11 cellular contexts compared by ENCODE assay signal in the genomic region with DNA sequence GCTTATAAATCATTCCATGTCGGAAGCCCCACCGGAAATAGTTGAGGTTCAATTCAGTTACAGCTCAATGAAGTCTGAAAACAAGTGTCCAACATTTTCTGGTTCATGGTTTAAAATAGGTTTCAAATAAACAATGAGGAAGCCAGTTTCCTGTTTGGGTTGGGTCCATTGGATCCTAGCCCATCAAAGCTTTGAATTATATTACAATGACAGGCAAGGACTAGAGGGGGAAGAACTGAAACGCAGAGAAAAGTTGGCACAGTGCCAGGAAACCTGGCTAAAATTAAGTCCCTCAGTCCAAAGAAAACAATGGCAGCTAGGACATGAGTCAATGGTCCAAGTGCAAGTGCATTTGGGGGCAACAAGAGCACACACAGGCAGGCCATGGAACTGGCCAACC. TPM values are rescaled to one million over a fixed set of nuclear protein-coding genes. Genes with fewer than 3 reads are reported as not detected.
DNase-seq lines count a peak whose midpoint lies in the region; ATAC-seq, FAIRE-seq and TF ChIP-seq lines count a peak whose summit lies in the region.
"Had no signal": no experiment of that assay in that cellular context is flagged by ENCODE, and none has a peak within 500 bp of the region (broad histone marks: within the 10 kb centered on the region; RNA-seq: fewer than 3 reads in every experiment).

No MANE protein-coding gene starts in this region.

- no peak overlapping the region for H3K27ac Mint-ChIP-seq in astrocyte (ENCODE audit: unreplicated experiment)
- no peak overlapping the region for H3K27ac Mint-ChIP-seq in activated T-helper 2 cell treated with anti-CD3 and anti-CD28 coated beads, Interferon-gamma antibody, Interleukin-2, Interleukin-4, amounts not matched to agents 10 μg/mL and 5 μg/mL and 100 μg/mL, durations not matched to agents 14 hours and 24 hours and 36 hours

- no peaks in the 10 kb centered on the region for H3K79me2 ChIP-seq in astrocyte (ENCODE audit: insufficient read depth, low read length)

- no peak overlapping the region for H2AFZ ChIP-seq in astrocyte (ENCODE audit: low read depth, low read length)

- TF ChIP-seq CTCF in astrocyte (IDR thresholded peaks at IDR 0.05; ENCODE audit: insufficient read depth, low read depth, low read length) (no peak), right atrium auricular region (IDR thresholded peaks at IDR 0.05) (no peak), testis (IDR thresholded peaks at IDR 0.05) (no peak)

- no peaks in the 10 kb centered on the region for H3K9me3 ChIP-seq in astrocyte (ENCODE audit: insufficient read depth, low read depth, low read length)
- H3K9me3 ChIP-seq in right atrium auricular region: no peaks in the 10 kb centered on the region
- H3K9me3 ChIP-seq in testis: no peaks in the 10 kb centered on the region
- H3K9me3 ChIP-seq: mucosa of descending colon had no signal

- no peaks in the 10 kb centered on the region for H3K36me3 Mint-ChIP-seq in astrocyte (ENCODE audit: low read depth, unreplicated experiment)
- H3K36me3 Mint-ChIP-seq in activated T-helper 2 cell treated with anti-CD3 and anti-CD28 coated beads, Interferon-gamma antibody, Interleukin-2, Interleukin-4, amounts not matched to agents 10 μg/mL and 5 μg/mL and 100 μg/mL, durations not matched to agents 14 hours and 24 hours and 36 hours (ENCODE audit: low read depth): no peaks in the 10 kb centered on the region

- peaks cover 25% of the 10 kb centered on the region for H3K27me3 Mint-ChIP-seq in astrocyte (ENCODE audit: low read depth, unreplicated experiment)
- H3K27me3 Mint-ChIP-seq in activated T-helper 2 cell treated with anti-CD3 and anti-CD28 coated beads, Interferon-gamma antibody, Interleukin-2, Interleukin-4, amounts not matched to agents 10 μg/mL and 5 μg/mL and 100 μg/mL, durations not matched to agents 14 hours and 24 hours and 36 hours (ENCODE audit: low read depth): peaks cover 13% of the 10 kb centered on the region

- intact Hi-C loops in testis (cut with DNase I; ENCODE audit: low total_unique reads): no loop called here
- intact Hi-C loops in activated T-helper 2 cell treated with anti-CD3 and anti-CD28 coated beads, Interferon-gamma antibody, Interleukin-2, Interleukin-4, amounts not matched to agents 10 μg/mL and 5 μg/mL and 100 μg/mL, durations not matched to agents 14 hours and 24 hours and 36 hours (cut with micrococcal nuclease): no loop called here

- peaks cover 11% of the 10 kb centered on the region for H3K4me1 ChIP-seq in astrocyte (ENCODE audit: insufficient read depth, low read length)
- peaks cover 0 to 25% of the 10 kb centered on the region in 2 donors for H3K4me1 ChIP-seq in right atrium auricular region
- no peaks in the 10 kb centered on the region for H3K4me1 ChIP-seq in testis

- H3K36me3 ChIP-seq in astrocyte (ENCODE audit: insufficient read depth, low read length): no peaks in the 10 kb centered on the region
- no peaks in the 10 kb centered on the region for H3K36me3 ChIP-seq in right atrium auricular region
- no peaks in the 10 kb centered on the region for H3K36me3 ChIP-seq in testis (ENCODE audit: low read depth, missing control alignments)

- H3K4me3 Mint-ChIP-seq in astrocyte (ENCODE audit: unreplicated experiment): no peak overlapping the region
- H3K4me3 Mint-ChIP-seq in activated T-helper 2 cell treated with anti-CD3 and anti-CD28 coated beads, Interferon-gamma antibody, Interleukin-2, Interleukin-4, amounts not matched to agents 10 μg/mL and 5 μg/mL and 100 μg/mL, durations not matched to agents 14 hours and 24 hours and 36 hours (ENCODE audit: low read depth): no peak overlapping the region

- no peak overlapping the region for H3K27ac ChIP-seq in astrocyte (ENCODE audit: low read depth, low read length)
- no peak overlapping the region for H3K27ac ChIP-seq in right atrium auricular region
- H3K27ac ChIP-seq in testis: no peak overlapping the region
- H3K27ac ChIP-seq: 22Rv1 had no signal

- no peaks in the 10 kb centered on the region for H3K4me1 Mint-ChIP-seq in astrocyte (ENCODE audit: low read depth, unreplicated experiment)
- no peaks in the 10 kb centered on the region for H3K4me1 Mint-ChIP-seq in activated T-helper 2 cell treated with anti-CD3 and anti-CD28 coated beads, Interferon-gamma antibody, Interleukin-2, Interleukin-4, amounts not matched to agents 10 μg/mL and 5 μg/mL and 100 μg/mL, durations not matched to agents 14 hours and 24 hours and 36 hours (ENCODE audit: low read depth)

- FAIRE-seq in astrocyte (lab: Jason Lieb, UNC): peak; percentile 41
- FAIRE-seq: bronchial epithelial cell had no signal

- peak; percentile 27 for DNase-seq in DMS 273 (lab: John Stamatoyannopoulos, UW; ENCODE audit: unreplicated experiment)
- no peak for DNase-seq in DMS 273 treated with DMSO at 0.1 percent for 48 hours (lab: John Stamatoyannopoulos, UW)
- DNase-seq in astrocyte (ENCODE audit: low read depth): peak; percentile 87
- DNase-seq in right atrium auricular region (ENCODE audit: low spot score): peak; percentile 73
- peak; percentile 16 for DNase-seq in testis
- no peak for DNase-seq in activated T-helper 2 cell treated with anti-CD3 and anti-CD28 coated beads, Interferon-gamma antibody, Interleukin-2, Interleukin-4, amounts not matched to agents 10 μg/mL and 5 μg/mL and 100 μg/mL, durations not matched to agents 14 hours and 24 hours and 36 hours (ENCODE audit: low spot score)

- TF ChIP-seq POLR2A in testis (IDR thresholded peaks at IDR 0.05): no peak

- ATAC-seq in HG03045 (IDR thresholded peaks at IDR 0.05; ENCODE audit: unreplicated experiment) (no peak), GM18907 (IDR thresholded peaks at IDR 0.05; ENCODE audit: unreplicated experiment) (no peak)
- ATAC-seq: mucosa of descending colon had no signal

- H3K9ac ChIP-seq in astrocyte (ENCODE audit: low read length): no peak overlapping the region

- H3K4me2 ChIP-seq in astrocyte (ENCODE audit: low read length): peak overlapping the region; percentile 47

- peaks cover 4% of the 10 kb centered on the region for H3K9me3 Mint-ChIP-seq in astrocyte (ENCODE audit: unreplicated experiment)
- H3K9me3 Mint-ChIP-seq in activated T-helper 2 cell treated with anti-CD3 and anti-CD28 coated beads, Interferon-gamma antibody, Interleukin-2, Interleukin-4, amounts not matched to agents 10 μg/mL and 5 μg/mL and 100 μg/mL, durations not matched to agents 14 hours and 24 hours and 36 hours: no peaks in the 10 kb centered on the region

- 25 to 37% methylated on average over 3 of the region's 3 CpGs for WGBS in testis, 2 donors

- no peaks in the 10 kb centered on the region for H3K27me3 ChIP-seq in astrocyte (ENCODE audit: insufficient read depth, low read length)
- H3K27me3 ChIP-seq in right atrium auricular region: no peaks in the 10 kb centered on the region
- H3K27me3 ChIP-seq in testis: no peaks in the 10 kb centered on the region

- H3K4me3 ChIP-seq in astrocyte (ENCODE audit: insufficient read depth, low read depth, low read length) (no peak overlapping the region), right atrium auricular region (no peak overlapping the region), testis (no peak overlapping the region)
- H3K4me3 ChIP-seq: mucosa of descending colon had no signal

- no peaks in the 10 kb centered on the region for H4K20me1 ChIP-seq in astrocyte (ENCODE audit: insufficient read depth, low read length)

RNA-seq across cellular contexts. Expression of a gene that starts 32.0 kb away (rescaled TPM):
- total RNA-seq in astrocyte (not detected in 2 replicates), right atrium auricular region (10 to 100 TPM; 11.4 to 23.9 TPM), testis (under 1 TPM in 1 of 2 donors, not detected in 1; 0.50 TPM)
- 0.73 TPM for polyA plus RNA-seq in testis (ENCODE audit: insufficient read depth, low read depth, low replicate concordance)
- total RNA-seq in activated T-helper 2 cell treated with anti-CD3 and anti-CD28 coated beads, Interferon-gamma antibody, Interleukin-2, Interleukin-4, amounts not matched to agents 10 μg/mL and 5 μg/mL and 100 μg/mL, durations not matched to agents 14 hours and 24 hours and 36 hours: 5.6 and 6.0 TPM in 2 replicates
- total RNA-seq: bronchial epithelial cell had no signal

Comparison
In these comparisons a context has a peak if more than half of its experiments do, and no peak if none do; other contexts are left out.
1. DNase-seq: peak in DMS 273 (single experiment), astrocyte (single experiment), right atrium auricular region (single experiment) and testis (single experiment); none in DMS 273 treated with DMSO at 0.1 percent for 48 hours (single experiment) and activated T-helper 2 cell treated with anti-CD3 and anti-CD28 coated beads, Interferon-gamma antibody, Interleukin-2, Interleukin-4, amounts not matched to agents 10 μg/mL and 5 μg/mL and 100 μg/mL, durations not matched to agents 14 hours and 24 hours and 36 hours (single experiment).